Comparison of ENCODE assay signal across 23 cellular contexts in genomic region chr20:59240006-59240405, GRCh38.
"Had no signal": no experiment of that assay in that cellular context is flagged by ENCODE, and none has a peak within 500 bp of the region (broad histone marks: within the 10 kb centered on the region; RNA-seq: fewer than 3 reads in every experiment).

No MANE protein-coding gene starts in this region.

- H3K4me1 ChIP-seq: SJSA1 had no signal

- H3K27ac ChIP-seq: KMS-11, SJSA1 had no signal

- ATAC-seq: HepG2 had no signal

- FAIRE-seq: HepG2, RCC 7860 had no signal

- H3K4me3 ChIP-seq: SJSA1 had no signal

- H3K9me3 ChIP-seq: SJSA1, SK-N-SH had no signal

- DNase-seq: IMR-90, Kasumi-1, MM.1S, NCI-H1092 treated with DMSO at 0.1 percent for 48 hours, NCI-H1436, NCI-H187, NCI-H2029, NCI-H2081 treated with DMSO at 0.1 percent for 48 hours, NCI-H2171, NCI-H226, NCI-H446, NCI-H510A, NCI-H524 treated with DMSO at 0.1 percent for 48 hours, NCI-H69, NCI-H774, Right ventricle myocardium superior, RPMI8226, SIG-M5, SK-N-SH had no signal

- H3K36me3 ChIP-seq: SJSA1 had no signal

- H3K9ac ChIP-seq: KMS-11, SK-N-SH had no signal

- H3K4me2 ChIP-seq: KMS-11, SK-N-SH had no signal
